11 cellular contexts compared by ENCODE assay signal in the genomic region with DNA sequence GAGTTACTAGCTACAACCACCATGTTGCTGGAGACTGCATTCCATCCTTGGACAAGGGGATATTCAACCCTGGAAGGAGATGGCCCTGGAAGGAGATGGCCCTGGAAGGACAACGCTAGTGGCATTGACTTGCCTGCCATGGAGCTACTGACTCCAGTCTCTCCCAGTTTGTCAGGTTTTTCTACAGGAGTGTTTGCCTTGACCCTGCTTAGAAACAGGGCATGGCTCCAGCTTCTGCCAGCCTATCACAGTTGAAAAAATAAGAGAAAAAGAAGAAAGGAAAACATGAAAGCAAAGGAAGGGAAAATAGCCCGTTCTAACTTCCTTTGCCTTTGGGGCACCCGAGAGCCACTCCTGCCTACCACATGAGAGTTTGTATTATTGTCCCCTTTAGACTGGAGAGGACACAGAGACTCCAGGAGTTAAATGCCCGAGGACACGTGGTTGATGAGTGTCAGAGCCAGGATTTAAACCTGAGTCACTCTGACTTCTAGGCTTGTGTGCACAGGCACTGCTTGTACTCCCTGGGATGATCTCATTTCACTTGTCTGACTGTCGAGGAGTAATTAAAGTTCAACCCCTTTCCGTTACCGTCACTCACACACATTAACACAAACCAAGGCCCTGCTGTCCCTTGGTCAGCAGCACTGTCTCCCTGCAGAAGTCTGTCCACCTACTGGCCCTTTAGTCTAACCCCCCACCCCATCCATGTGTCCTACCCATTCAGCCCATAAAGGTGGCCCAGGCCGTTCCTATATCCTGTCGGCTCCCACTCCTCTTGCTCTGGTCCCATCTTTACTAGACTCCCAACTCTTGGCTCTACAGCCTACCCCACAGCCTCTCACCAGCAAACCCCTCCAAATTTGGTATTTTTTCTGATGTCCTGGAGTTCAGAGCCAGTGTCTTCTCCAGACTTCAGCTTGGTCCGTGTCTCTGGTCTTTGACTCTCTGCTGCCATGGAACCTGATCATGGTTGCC. TPM values are rescaled to one million over a fixed set of nuclear protein-coding genes. Genes with fewer than 3 reads are reported as not detected.
A peak's percentile ranks its signal among the peaks of the same experiment; 100 is the strongest.
DNase-seq lines count a peak whose midpoint lies in the region; ATAC-seq and TF ChIP-seq lines count a peak whose summit lies in the region.
"Had no signal": no experiment of that assay in that cellular context is flagged by ENCODE, and none has a peak within 500 bp of the region (broad histone marks: within the 10 kb centered on the region; RNA-seq: fewer than 3 reads in every experiment).

No MANE protein-coding gene starts in this region.

- DNase-seq in ELF-1 (ENCODE audit: low read depth, low spot score) (peak; percentile 35), RWPE2 (ENCODE audit: low spot score) (no peak), fibroblast of lung (ENCODE audit: low read depth in 2 of 2) (peak; percentile 70 to 86), pulmonary artery endothelial cell (ENCODE audit: low read depth, low spot score) (peak; percentile 75), nucleus accumbens (lab: John Stamatoyannopoulos, UW) (no peak), T-helper 17 cell (no peak)
- no peak for DNase-seq in effector memory CD4-positive, alpha-beta T cell
- DNase-seq: activated naive CD4-positive, alpha-beta T cell treated with anti-CD3 and anti-CD28 coated beads, Interleukin-2, amount 50 U/mL, for 16 hours; kidney; T-helper 1 cell had no signal

- no peak overlapping the region for H3K4me2 ChIP-seq in fibroblast of lung (ENCODE audit: extremely low read depth, insufficient read depth, low read length)

- H3K27me3 ChIP-seq in RWPE2 (ENCODE audit: insufficient read depth, poor library complexity, severe bottlenecking): no peaks in the 10 kb centered on the region
- no peaks in the 10 kb centered on the region for H3K27me3 ChIP-seq in fibroblast of lung (ENCODE audit: control insufficient read depth, insufficient read depth, low read length)
- no peaks in the 10 kb centered on the region for H3K27me3 ChIP-seq in effector memory CD4-positive, alpha-beta T cell (replicated peaks; ENCODE audit: control insufficient read depth, insufficient read depth, low read length, poor library complexity, severe bottlenecking)

- H3K27me3 Mint-ChIP-seq in T-helper 17 cell: no peaks in the 10 kb centered on the region

- TF ChIP-seq CTCF in RWPE2 (IDR thresholded peaks at IDR 0.05; ENCODE audit: poor library complexity, severe bottlenecking): no peak
- no peak for TF ChIP-seq CTCF in fibroblast of lung (conservative IDR thresholded peaks at IDR 0.05 in 1 of 2, IDR thresholded peaks at IDR 0.05 in 1 of 2; ENCODE audit: low read depth in 1 of 2, low read length in 2 of 2)

- H3K9me3 ChIP-seq in RWPE2 (ENCODE audit: severe bottlenecking): no peaks in the 10 kb centered on the region
- no peaks in the 10 kb centered on the region for H3K9me3 ChIP-seq in fibroblast of lung (ENCODE audit: control insufficient read depth, insufficient read depth, low read depth, low read length)
- H3K9me3 ChIP-seq in effector memory CD4-positive, alpha-beta T cell (ENCODE audit: control insufficient read depth, low read length): no peaks in the 10 kb centered on the region
- no peaks in the 10 kb centered on the region for H3K9me3 ChIP-seq in T-helper 17 cell (ENCODE audit: control insufficient read depth, low read length, poor library complexity, severe bottlenecking)

- peak; percentile 95 for ATAC-seq in RWPE2 (ENCODE audit: low read depth)
- ATAC-seq in T-helper 17 cell: no peak
- no peak for ATAC-seq in GM18873 (IDR thresholded peaks at IDR 0.05; ENCODE audit: low FRiP score, unreplicated experiment)

- peak overlapping the region; percentile 43 for H3K27ac ChIP-seq in RWPE2 (ENCODE audit: poor library complexity, severe bottlenecking)
- H3K27ac ChIP-seq in fibroblast of lung (ENCODE audit: insufficient read depth, low read length): no peak overlapping the region
- no peak overlapping the region for H3K27ac ChIP-seq in effector memory CD4-positive, alpha-beta T cell (ENCODE audit: insufficient read depth, low read length, poor library complexity, severe bottlenecking)

- H3K4me3 Mint-ChIP-seq in T-helper 17 cell: no peak overlapping the region

- no peak overlapping the region for H3K27ac Mint-ChIP-seq in T-helper 17 cell

- H3K4me1 ChIP-seq in RWPE2 (ENCODE audit: insufficient read depth, poor library complexity, severe bottlenecking) (peaks cover 39% of the 10 kb centered on the region), fibroblast of lung (ENCODE audit: control insufficient read depth, extremely low read depth, insufficient read depth, low read length) (peaks cover 5% of the 10 kb centered on the region)
- no peaks in the 10 kb centered on the region for H3K4me1 ChIP-seq in effector memory CD4-positive, alpha-beta T cell (ENCODE audit: control insufficient read depth, insufficient read depth, low read length, poor library complexity, severe bottlenecking)

- H3K4me1 Mint-ChIP-seq in T-helper 17 cell: peaks cover 16% of the 10 kb centered on the region

- H3K79me2 ChIP-seq in fibroblast of lung (ENCODE audit: control insufficient read depth, insufficient read depth, low read length): no peaks in the 10 kb centered on the region

- no peaks in the 10 kb centered on the region for H4K20me1 ChIP-seq in fibroblast of lung (ENCODE audit: control insufficient read depth, extremely low read depth, insufficient read depth, low read length)

- no peak overlapping the region for H3K9ac ChIP-seq in fibroblast of lung (ENCODE audit: insufficient read depth, low read length)

- H2AFZ ChIP-seq in fibroblast of lung (ENCODE audit: low read length): no peak overlapping the region

- H3K36me3 ChIP-seq in RWPE2 (ENCODE audit: low read depth): no peaks in the 10 kb centered on the region
- H3K36me3 ChIP-seq in fibroblast of lung (ENCODE audit: control insufficient read depth, insufficient read depth, low read length): no peaks in the 10 kb centered on the region
- no peaks in the 10 kb centered on the region for H3K36me3 ChIP-seq in effector memory CD4-positive, alpha-beta T cell (ENCODE audit: control insufficient read depth, insufficient read depth, low read length)

- H3K4me3 ChIP-seq in RWPE2 (ENCODE audit: severe bottlenecking): no peak overlapping the region
- H3K4me3 ChIP-seq in fibroblast of lung (replicated peaks in 1 of 4; ENCODE audit: control extremely low read depth in 1 of 4, insufficient read depth in 1 of 4, low read depth in 3 of 4, low read length in 4 of 4): no peak overlapping the region
- no peak overlapping the region for H3K4me3 ChIP-seq in effector memory CD4-positive, alpha-beta T cell (ENCODE audit: insufficient read depth, low read depth, low read length, poor library complexity, severe bottlenecking)

- H3K36me3 Mint-ChIP-seq in T-helper 17 cell (ENCODE audit: low read depth): peaks cover 6% of the 10 kb centered on the region

RNA-seq across cellular contexts. Expression of gene C2CD4A, which starts 46.1 kb away (rescaled TPM):
- total RNA-seq in fibroblast of lung (not detected in 2 replicates), pulmonary artery endothelial cell (0.74 and 3.2 TPM in 2 replicates), T-helper 17 cell (under 1 TPM; 0.60 to 0.65 TPM)
- not detected in 2 replicates for polyA plus RNA-seq in fibroblast of lung
- polyA plus RNA-seq in fibroblast of lung (2012): not detected in 2 replicates
- polyA minus RNA-seq in fibroblast of lung (ENCODE audit: low replicate concordance): not detected in 2 replicates

RNA-seq across cellular contexts. Expression of gene C2CD4B, which starts 52.2 kb away (rescaled TPM):
- total RNA-seq in fibroblast of lung: not detected in 2 replicates
- not detected in 2 replicates for polyA plus RNA-seq in fibroblast of lung
- polyA plus RNA-seq in fibroblast of lung (2012): not detected in 2 replicates
- polyA minus RNA-seq in fibroblast of lung (ENCODE audit: low replicate concordance): not detected in 2 replicates
- 9.2 and 32.5 TPM in 2 replicates for total RNA-seq in pulmonary artery endothelial cell
- 1 to 10 TPM; 1.3 to 1.6 TPM for total RNA-seq in T-helper 17 cell

RNA-seq across cellular contexts. Expression of gene VPS13C, which starts 52.7 kb away (rescaled TPM):
- total RNA-seq in fibroblast of lung (77.3 and 82.7 TPM in 2 replicates), pulmonary artery endothelial cell (85.9 and 97.9 TPM in 2 replicates), T-helper 17 cell (100 to 1,000 TPM; 116 to 127 TPM)
- polyA plus RNA-seq in fibroblast of lung: 15.3 and 19.6 TPM in 2 replicates
- polyA plus RNA-seq in fibroblast of lung (2012): 11.7 and 15.0 TPM in 2 replicates
- 13.1 and 15.3 TPM in 2 replicates for polyA minus RNA-seq in fibroblast of lung (ENCODE audit: low replicate concordance)

Comparison
In these comparisons a context has a peak if more than half of its experiments do, and no peak if none do; other contexts are left out.
1. DNase-seq: peak in ELF-1 (single experiment), fibroblast of lung (2 of 2) and pulmonary artery endothelial cell (single experiment); none in RWPE2 (single experiment), effector memory CD4-positive, alpha-beta T cell (0 of 3), nucleus accumbens (0 of 56) and T-helper 17 cell (0 of 3).